28 cellular contexts compared by ENCODE assay signal in genomic region chr1:40090652-40091355, GRCh38.
"Had no signal": no experiment of that assay in that cellular context is flagged by ENCODE, and none has a peak within 500 bp of the region (broad histone marks: within the 10 kb centered on the region; RNA-seq: fewer than 3 reads in every experiment).

No MANE protein-coding gene starts in this region.

- ATAC-seq: activated CD8-positive, alpha-beta memory T cell treated with anti-CD3 and anti-CD28 coated beads, Interleukin-2, amount 10 ng/mL, durations not matched to agents 7 days and 5 days; activated CD8-positive, alpha-beta T cell treated with anti-CD3 and anti-CD28 coated beads, Interleukin-2, amount 10 ng/mL, durations not matched to agents 7 days and 5 days; esophagus mucosa; left cardiac atrium; left ventricle myocardium superior; naive thymus-derived CD4-positive, alpha-beta T cell; pancreas; stimulated activated naive B cell treated with anti-CD40 and anti-IgM and Interleukin-4, amounts not matched to agents 10 μg/mL and 1 μg/mL and 100 μg/mL, for 72 hours had no signal

- H3K27ac ChIP-seq: ascending aorta, brain microvascular endothelial cell, pancreas, prostate gland, suprapubic skin, tibial artery had no signal

- DNase-seq: activated B cell treated with CpG ODN at 0.5 μM for 24 hours; activated CD4-positive, alpha-beta T cell treated with anti-CD3 and anti-CD28 coated beads, Interleukin-2, amount 50 U/mL, for 1 hour; activated CD8-positive, alpha-beta memory T cell treated with anti-CD3 and anti-CD28 coated beads, Interleukin-2, amount 10 ng/mL, durations not matched to agents 7 days and 5 days; activated CD8-positive, alpha-beta T cell treated with anti-CD3 and anti-CD28 coated beads, Interleukin-2, amount 10 ng/mL, durations not matched to agents 7 days and 5 days; activated effector memory CD4-positive, alpha-beta T cell treated with Interleukin-2 at 50 U/mL for 16 hours; activated naive CD4-positive, alpha-beta T cell treated with Interleukin-2 at 50 U/mL for 16 hours; activated naive CD8-positive, alpha-beta T cell treated with anti-CD3 and anti-CD28 coated beads, Interleukin-2, amount 10 ng/mL, durations not matched to agents 7 days and 5 days; brain microvascular endothelial cell; cortex of kidney; foreskin fibroblast; head of caudate nucleus; hippocampal formation; left cardiac atrium; left ventricle myocardium superior; mammary epithelial cell; midbrain; naive thymus-derived CD4-positive, alpha-beta T cell; nucleus accumbens; pancreas; stimulated activated CD4-positive, alpha-beta T cell treated with anti-CD3 and anti-CD28 coated beads, Interleukin-15, amount 100 ng/mL, for 24 hours; stimulated activated CD4-positive, alpha-beta T cell treated with anti-CD3 and anti-CD28 coated beads, Interleukin-2, amount 100 ng/mL, for 24 hours; stimulated activated naive B cell treated with anti-CD40 and anti-IgM and Interleukin-4, amounts not matched to agents 10 μg/mL and 1 μg/mL and 100 μg/mL, for 72 hours; tibial artery had no signal

- H3K9me3 Mint-ChIP-seq: activated B cell treated with CpG ODN at 0.5 μM for 24 hours; activated naive CD8-positive, alpha-beta T cell treated with anti-CD3 and anti-CD28 coated beads, Interleukin-2, amount 10 ng/mL, durations not matched to agents 7 days and 5 days; naive thymus-derived CD4-positive, alpha-beta T cell; stimulated activated naive B cell treated with anti-CD40 and anti-IgM and Interleukin-4, amounts not matched to agents 10 μg/mL and 1 μg/mL and 100 μg/mL, for 72 hours; T-helper 2 cell treated with Interferon-gamma antibody and Interleukin-4, amounts not matched to agents 5 μg/mL and 100 μg/mL, for 36 hours had no signal

- H3K4me3 Mint-ChIP-seq: activated B cell treated with CpG ODN at 0.5 μM for 24 hours; activated CD8-positive, alpha-beta memory T cell treated with anti-CD3 and anti-CD28 coated beads, Interleukin-2, amount 10 ng/mL, durations not matched to agents 7 days and 5 days; activated CD8-positive, alpha-beta T cell treated with anti-CD3 and anti-CD28 coated beads, Interleukin-2, amount 10 ng/mL, durations not matched to agents 7 days and 5 days; activated naive CD8-positive, alpha-beta T cell treated with anti-CD3 and anti-CD28 coated beads, Interleukin-2, amount 10 ng/mL, durations not matched to agents 7 days and 5 days; naive thymus-derived CD4-positive, alpha-beta T cell; stimulated activated naive B cell treated with anti-CD40 and anti-IgM and Interleukin-4, amounts not matched to agents 10 μg/mL and 1 μg/mL and 100 μg/mL, for 72 hours; T-helper 2 cell treated with Interferon-gamma antibody and Interleukin-4, amounts not matched to agents 5 μg/mL and 100 μg/mL, for 36 hours had no signal

- H3K27me3 Mint-ChIP-seq: activated B cell treated with CpG ODN at 0.5 μM for 24 hours; activated CD8-positive, alpha-beta memory T cell treated with anti-CD3 and anti-CD28 coated beads, Interleukin-2, amount 10 ng/mL, durations not matched to agents 7 days and 5 days; activated naive CD8-positive, alpha-beta T cell treated with anti-CD3 and anti-CD28 coated beads, Interleukin-2, amount 10 ng/mL, durations not matched to agents 7 days and 5 days; naive thymus-derived CD4-positive, alpha-beta T cell; stimulated activated naive B cell treated with anti-CD40 and anti-IgM and Interleukin-4, amounts not matched to agents 10 μg/mL and 1 μg/mL and 100 μg/mL, for 72 hours had no signal

- H3K4me3 ChIP-seq: ascending aorta, pancreas, prostate gland, suprapubic skin, tibial artery had no signal

- H3K27ac Mint-ChIP-seq: activated B cell treated with CpG ODN at 0.5 μM for 24 hours; activated CD8-positive, alpha-beta memory T cell treated with anti-CD3 and anti-CD28 coated beads, Interleukin-2, amount 10 ng/mL, durations not matched to agents 7 days and 5 days; activated CD8-positive, alpha-beta T cell treated with anti-CD3 and anti-CD28 coated beads, Interleukin-2, amount 10 ng/mL, durations not matched to agents 7 days and 5 days; activated naive CD8-positive, alpha-beta T cell treated with anti-CD3 and anti-CD28 coated beads, Interleukin-2, amount 10 ng/mL, durations not matched to agents 7 days and 5 days; stimulated activated naive B cell treated with anti-CD40 and anti-IgM and Interleukin-4, amounts not matched to agents 10 μg/mL and 1 μg/mL and 100 μg/mL, for 72 hours; T-helper 2 cell treated with Interferon-gamma antibody and Interleukin-4, amounts not matched to agents 5 μg/mL and 100 μg/mL, for 36 hours had no signal

- H3K4me1 ChIP-seq: ascending aorta, pancreas, prostate gland had no signal

- H3K9me3 ChIP-seq: ascending aorta, pancreas, prostate gland, suprapubic skin, tibial artery had no signal

- H3K36me3 ChIP-seq: prostate gland had no signal

- H3K27me3 ChIP-seq: ascending aorta, brain microvascular endothelial cell, pancreas, suprapubic skin, tibial artery had no signal
